Comparison of ENCODE assay signal across 9 cellular contexts in genomic region chr19:3154447-3154846, GRCh38. TPM values are rescaled to one million over a fixed set of nuclear protein-coding genes. Genes with fewer than 3 reads are reported as not detected.
DNase-seq lines count a peak whose midpoint lies in the region; ATAC-seq, FAIRE-seq and TF ChIP-seq lines count a peak whose summit lies in the region.
"Not testable (repeated sequence)": the region's sequence is repeated elsewhere in the genome, so short reads cannot be mapped to it uniquely, and the experiment has no call there.
"Had no signal": no experiment of that assay in that cellular context is flagged by ENCODE, and none has a peak within 500 bp of the region (broad histone marks: within the 10 kb centered on the region; RNA-seq: fewer than 3 reads in every experiment).

No MANE protein-coding gene starts in this region.

- peaks cover 0 to 10% (median 0%) of the 10 kb centered on the region in 11 experiments; a peak in 4 of 22 replicates for H4K20me1 ChIP-seq in BLaER1 treated with 17β-estradiol and CSF1 and Interleukin-3, amounts not matched to agents 10 nM and 100 nM
- H4K20me1 ChIP-seq in OCI-LY3 (ENCODE audit: insufficient read depth, low read length), result not testable (repeated sequence)

- 82 to 97% (median 95%) methylated on average over 3 of the region's 3 CpGs for WGBS in adipose tissue, 3 donors
- WGBS in psoas muscle, 3 donors, result 87 to 93% (median 90%) methylated on average over 3 of the region's 3 CpGs

- intact Hi-C loops in left lung (cut with DNase I); psoas muscle (cut with DNase I): not testable (repeated sequence)

- DNase-seq in effector memory CD4-positive, alpha-beta T cell; left lung; psoas muscle; urothelium cell line (ENCODE audit: low spot score): not testable (repeated sequence)

- peak overlapping the region in 8 of 10 experiments; percentile 8 to 57 (median 40); a peak in 13 of 20 replicates for H3K4me3 ChIP-seq in BLaER1 treated with 17β-estradiol and CSF1 and Interleukin-3, amounts not matched to agents 10 nM and 100 nM
- peak overlapping the region; percentile 50 for H3K4me3 ChIP-seq in GM12875 (ENCODE audit: low read depth, low read length)
- peak overlapping the region; percentile 63 for H3K4me3 ChIP-seq in OCI-LY3 (ENCODE audit: low read length)
- H3K4me3 ChIP-seq in effector memory CD4-positive, alpha-beta T cell (ENCODE audit: insufficient read depth, low read depth, low read length, poor library complexity, severe bottlenecking), result peak overlapping the region; percentile 38
- H3K4me3 ChIP-seq in left lung, result peak overlapping the region in 1 of 2 donors; percentile 30
- H3K4me3 ChIP-seq in psoas muscle, result not testable (repeated sequence)

- peaks cover 79 to 86% (median 85%) of the 10 kb centered on the region in 11 experiments for H3K36me3 ChIP-seq in BLaER1 treated with 17β-estradiol and CSF1 and Interleukin-3, amounts not matched to agents 10 nM and 100 nM
- peaks cover 83% of the 10 kb centered on the region for H3K36me3 ChIP-seq in OCI-LY3 (replicated peaks; ENCODE audit: low read depth, low read length)
- not testable (repeated sequence) for H3K36me3 ChIP-seq in effector memory CD4-positive, alpha-beta T cell (ENCODE audit: control insufficient read depth, insufficient read depth, low read length); psoas muscle (ENCODE audit: insufficient read depth in 1 of 2, low read depth in 1 of 2)
- peaks cover 0 to 74% of the 10 kb centered on the region in 2 donors for H3K36me3 ChIP-seq in left lung

- H3K4me2 ChIP-seq in BLaER1 treated with 17β-estradiol and CSF1 and Interleukin-3, amounts not matched to agents 10 nM and 100 nM, result peak overlapping the region; percentile 65 to 94 (median 87)
- peak overlapping the region; percentile 83 for H3K4me2 ChIP-seq in OCI-LY3 (ENCODE audit: low read length)

- H3K27ac ChIP-seq in BLaER1 treated with 17β-estradiol and CSF1 and Interleukin-3, amounts not matched to agents 10 nM and 100 nM, result peak overlapping the region; percentile 74 to 98 (median 92)
- H3K27ac ChIP-seq in OCI-LY3 (ENCODE audit: low read length), result peak overlapping the region; percentile 68
- peak overlapping the region; percentile 24 for H3K27ac ChIP-seq in adipose tissue (ENCODE audit: low read depth, low read length)
- H3K27ac ChIP-seq in effector memory CD4-positive, alpha-beta T cell (ENCODE audit: insufficient read depth, low read length, poor library complexity, severe bottlenecking), result peak overlapping the region; percentile 81
- peak overlapping the region; percentile 13 to 88 for H3K27ac ChIP-seq in left lung
- peak overlapping the region; percentile 58 for H3K27ac ChIP-seq in psoas muscle

- peaks cover 61% of the 10 kb centered on the region for H3K79me2 ChIP-seq in OCI-LY3 (ENCODE audit: low read length)

- not testable (repeated sequence) for ATAC-seq in left lung, psoas muscle

- FAIRE-seq in urothelium cell line (lab: Jason Lieb, UNC), result peak; percentile 62

- not testable (repeated sequence) for H3K27me3 ChIP-seq in BLaER1 treated with 17β-estradiol and CSF1 and Interleukin-3, amounts not matched to agents 10 nM and 100 nM; OCI-LY3 (ENCODE audit: low read depth, low read length); effector memory CD4-positive, alpha-beta T cell (replicated peaks; ENCODE audit: control insufficient read depth, insufficient read depth, low read length, poor library complexity, severe bottlenecking); left lung
- peaks cover 0 to 21% (median 2%) of the 10 kb centered on the region in 3 donors for H3K27me3 ChIP-seq in psoas muscle (ENCODE audit: insufficient read depth in 3 of 3, low read length in 2 of 3)

- not testable (repeated sequence) for H2AFZ ChIP-seq in OCI-LY3 (ENCODE audit: low read depth, low read length)

- peaks cover 0 to 55% (median 31%) of the 10 kb centered on the region in 11 experiments; a peak in 16 of 22 replicates for H3K9me3 ChIP-seq in BLaER1 treated with 17β-estradiol and CSF1 and Interleukin-3, amounts not matched to agents 10 nM and 100 nM (replicated peaks in 1 of 11)
- H3K9me3 ChIP-seq in OCI-LY3 (ENCODE audit: insufficient read depth, low read length); effector memory CD4-positive, alpha-beta T cell (ENCODE audit: control insufficient read depth, low read length); left lung; psoas muscle: not testable (repeated sequence)

- TF ChIP-seq CTCF in GM12875 (IDR thresholded peaks at IDR 0.05; ENCODE audit: borderline replicate concordance, insufficient read depth, low read depth, low read length); OCI-LY3 (IDR thresholded peaks at IDR 0.05; ENCODE audit: low read depth, low read length); left lung (IDR thresholded peaks at IDR 0.05); psoas muscle (IDR thresholded peaks at IDR 0.05): not testable (repeated sequence)

- peaks cover 79 to 95% (median 90%) of the 10 kb centered on the region in 10 experiments for H3K4me1 ChIP-seq in BLaER1 treated with 17β-estradiol and CSF1 and Interleukin-3, amounts not matched to agents 10 nM and 100 nM
- H3K4me1 ChIP-seq in OCI-LY3 (ENCODE audit: low read length) (peaks cover 52% of the 10 kb centered on the region), left lung (peaks cover 0 to 30% of the 10 kb centered on the region in 2 donors)
- peaks cover 32% of the 10 kb centered on the region for H3K4me1 ChIP-seq in effector memory CD4-positive, alpha-beta T cell (ENCODE audit: control insufficient read depth, insufficient read depth, low read length, poor library complexity, severe bottlenecking)
- not testable (repeated sequence) for H3K4me1 ChIP-seq in psoas muscle

- peak overlapping the region; percentile 64 to 84 (median 79); a peak in 21 of 22 replicates for H3K9ac ChIP-seq in BLaER1 treated with 17β-estradiol and CSF1 and Interleukin-3, amounts not matched to agents 10 nM and 100 nM
- H3K9ac ChIP-seq in OCI-LY3 (ENCODE audit: low read length), result peak overlapping the region; percentile 34; the same call in 1 of the 2 replicates

RNA-seq across cellular contexts. Expression of gene GNA15, which starts 18.6 kb away (rescaled TPM):
- 1 to 10 TPM in 2 of 3 donors, under 1 TPM in 1; 0.86 to 8.5 (median 6.9) TPM for polyA plus RNA-seq in adipose tissue
- total RNA-seq in left lung, result 10 to 100 TPM; 17.6 to 35.9 TPM
- total RNA-seq in psoas muscle, result 1 to 10 TPM in 3 of 4 donors, under 1 TPM in 1; 0.91 to 1.9 (median 1.3) TPM
- polyA plus RNA-seq in psoas muscle, result under 1 TPM; 0.18 to 0.56 (median 0.31) TPM
- polyA plus RNA-seq: IgD-negative memory B cell had no signal

RNA-seq across cellular contexts. Expression of gene S1PR4, which starts 24.1 kb away (rescaled TPM):
- polyA plus RNA-seq in adipose tissue (1 to 10 TPM; 1.5 to 8.3 (median 8.2) TPM), psoas muscle (under 1 TPM; 0.63 to 0.94 (median 0.77) TPM)
- total RNA-seq in left lung (10 to 100 TPM in 1 of 2 donors, 1 to 10 TPM in 1; 9.3 to 20.8 TPM), psoas muscle (under 1 TPM; 0.40 to 0.79 (median 0.70) TPM)

RNA-seq across cellular contexts. Expression of gene NCLN, which starts 31.3 kb away (rescaled TPM):
- 10 to 100 TPM; 26.3 to 51.8 (median 37.5) TPM for polyA plus RNA-seq in adipose tissue
- 100 to 1,000 TPM in 1 of 2 donors, 10 to 100 TPM in 1; 67.7 to 121 TPM for total RNA-seq in left lung
- 10 to 100 TPM; 15.4 to 60.9 (median 28.5) TPM for total RNA-seq in psoas muscle
- polyA plus RNA-seq in psoas muscle, result 10 to 100 TPM; 26.1 to 86.1 (median 63.7) TPM

Comparison
In these comparisons a context has a peak if more than half of its experiments do, and no peak if none do; other contexts are left out.
1. H3K27ac ChIP-seq: peak in every context shown above with its lines; median percentile 92 in BLaER1 treated with 17β-estradiol and CSF1 and Interleukin-3, amounts not matched to agents 10 nM and 100 nM; 81 in effector memory CD4-positive, alpha-beta T cell; 68 in OCI-LY3; 58 in psoas muscle; 50 in left lung; 24 in adipose tissue.
2. RNA of gene GNA15, which starts 18.6 kb away (total RNA-seq): 17.6 to 35.9 TPM in left lung; 0.91 to 1.9 TPM in psoas muscle; every median in the first group is over 4 times any median in the second.
3. RNA of gene S1PR4, which starts 24.1 kb away (total RNA-seq): 9.3 to 20.8 TPM in left lung; 0.40 to 0.79 TPM in psoas muscle; every median in the first group is over 4 times any median in the second.